ENCODE assay signal across 12 cellular contexts in the genomic region with DNA sequence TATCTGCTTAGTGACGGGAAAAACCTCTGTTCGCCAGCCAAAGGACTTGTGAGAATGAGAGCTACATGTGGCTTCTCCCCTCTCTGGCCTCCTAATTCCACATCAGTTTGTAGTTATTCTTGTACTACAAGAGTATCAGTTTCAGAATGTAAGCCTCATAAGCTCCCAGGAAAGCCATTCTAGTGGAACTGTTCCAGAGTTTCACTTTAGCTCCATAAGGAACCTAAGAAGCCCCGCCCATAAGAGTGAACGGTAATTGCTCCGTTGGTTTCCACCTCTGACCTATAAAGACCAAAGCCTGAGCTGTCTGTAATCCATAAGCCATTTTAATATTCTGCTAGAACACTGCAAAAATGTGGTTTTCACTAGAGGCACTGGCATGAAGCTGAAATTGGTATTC. TPM values are rescaled to one million over a fixed set of nuclear protein-coding genes. Genes with fewer than 3 reads are reported as not detected.
DNase-seq lines count a peak whose midpoint lies in the region; ATAC-seq and TF ChIP-seq lines count a peak whose summit lies in the region.
"Had no signal": no experiment of that assay in that cellular context is flagged by ENCODE, and none has a peak within 500 bp of the region (broad histone marks: within the 10 kb centered on the region; RNA-seq: fewer than 3 reads in every experiment).

No MANE protein-coding gene starts in this region.

- H3K9ac ChIP-seq in Loucy (ENCODE audit: low read depth, low read length, poor library complexity, severe bottlenecking): peak overlapping the region; percentile 43

- CTCF ChIA-PET in BJ (lab: Yijun Ruan, JAX): interaction anchor here (1.0 kb wide), 1 partner anchor 13 kb away, joined by 3 read pairs; no protein-coding TSS in a partner anchor

- H4K20me1 ChIP-seq in Loucy (ENCODE audit: insufficient read depth, low read length, poor library complexity, severe bottlenecking): peaks cover 16% of the 10 kb centered on the region

- H3K4me3 Mint-ChIP-seq in endothelial cell (ENCODE audit: unreplicated experiment): no peak overlapping the region
- no peak overlapping the region for H3K4me3 Mint-ChIP-seq in naive thymus-derived CD8-positive, alpha-beta T cell
- H3K4me3 Mint-ChIP-seq: H9 had no signal

- no peaks in the 10 kb centered on the region for H3K27me3 Mint-ChIP-seq in endothelial cell (ENCODE audit: unreplicated experiment)
- H3K27me3 Mint-ChIP-seq in naive thymus-derived CD8-positive, alpha-beta T cell: no peaks in the 10 kb centered on the region

- peak overlapping the region; percentile 71 for H3K27ac Mint-ChIP-seq in endothelial cell (ENCODE audit: unreplicated experiment)
- H3K27ac Mint-ChIP-seq in naive thymus-derived CD8-positive, alpha-beta T cell: peak overlapping the region in 6 of 10 donors; percentile 3 to 65 (median 15)

- H3K9me3 Mint-ChIP-seq in endothelial cell (ENCODE audit: unreplicated experiment): no peaks in the 10 kb centered on the region
- H3K9me3 Mint-ChIP-seq in naive thymus-derived CD8-positive, alpha-beta T cell: no peaks in the 10 kb centered on the region
- H3K9me3 Mint-ChIP-seq: H9 had no signal

- peaks cover 40% of the 10 kb centered on the region for H3K4me1 Mint-ChIP-seq in endothelial cell (ENCODE audit: unreplicated experiment)
- H3K4me1 Mint-ChIP-seq in naive thymus-derived CD8-positive, alpha-beta T cell: peaks cover 18 to 71% (median 53%) of the 10 kb centered on the region in 4 donors

- H3K27me3 ChIP-seq in BJ (ENCODE audit: control insufficient read depth, insufficient read depth, low read length) (no peaks in the 10 kb centered on the region), Loucy (ENCODE audit: insufficient read depth, low read length, poor library complexity, severe bottlenecking) (no peaks in the 10 kb centered on the region)

- DNase-seq in BJ (ENCODE audit: low read depth) (peak; percentile 26), endothelial cell (ENCODE audit: low spot score) (no peak), Kasumi-1 (lab: John Stamatoyannopoulos, UW) (no peak), amygdala (lab: John Stamatoyannopoulos, UW) (no peak), COLO668 (lab: John Stamatoyannopoulos, UW; ENCODE audit: unreplicated experiment) (no peak)
- no peak for DNase-seq in naive thymus-derived CD8-positive, alpha-beta T cell
- no peak for DNase-seq in activated CD4-positive, CD25-positive, alpha-beta regulatory T cell (lab: John Stamatoyannopoulos, UW)
- DNase-seq: activated effector memory CD4-positive, alpha-beta T cell treated with Interleukin-2 at 50 U/mL for 16 hours; GDM1; H9; islet precursor cell had no signal

- H3K4me3 ChIP-seq in BJ (ENCODE audit: low read depth, low read length) (peak overlapping the region; percentile 7; the same call in 1 of the 2 replicates), Loucy (ENCODE audit: low read length, poor library complexity, severe bottlenecking) (peak overlapping the region; percentile 36)

- H2AFZ ChIP-seq in Loucy (ENCODE audit: low read length): no peak overlapping the region

- peaks cover 86% of the 10 kb centered on the region for H3K79me2 ChIP-seq in Loucy (ENCODE audit: insufficient read depth, low read length)

- H3K9me3 ChIP-seq in Loucy (ENCODE audit: insufficient read depth, low read depth, low read length): no peaks in the 10 kb centered on the region

- TF ChIP-seq CTCF in BJ (IDR thresholded peaks at IDR 0.05; ENCODE audit: insufficient read depth, low read depth, low read length) (no peak), Loucy (conservative IDR thresholded peaks at IDR 0.05; ENCODE audit: low read length) (no peak), endothelial cell (IDR thresholded peaks at IDR 0.05; ENCODE audit: unreplicated experiment) (no peak)

- H3K36me3 Mint-ChIP-seq in endothelial cell (ENCODE audit: low read depth, unreplicated experiment): no peaks in the 10 kb centered on the region
- peaks cover 0 to 8% (median 0%) of the 10 kb centered on the region in 3 donors for H3K36me3 Mint-ChIP-seq in naive thymus-derived CD8-positive, alpha-beta T cell

- no peak for ATAC-seq in naive thymus-derived CD8-positive, alpha-beta T cell

- H3K4me1 ChIP-seq in Loucy (ENCODE audit: insufficient read depth, low read length, poor library complexity, severe bottlenecking): peaks cover 41% of the 10 kb centered on the region

- no peaks in the 10 kb centered on the region for H3K9me2 ChIP-seq in Loucy (replicated peaks; ENCODE audit: low read depth, low read length)

- H3F3A ChIP-seq in Loucy (ENCODE audit: low read depth): 0 out of 2 replicates have a peak, but pooled peaks cover 3% of the 10 kb centered on the region

- POLR2A ChIA-PET in BJ (lab: Charles Lee): interaction anchor here (0.5 kb wide), 1 partner anchor 61 kb away, joined by 8 read pairs; no protein-coding TSS in a partner anchor
- POLR2A ChIA-PET in naive thymus-derived CD8-positive, alpha-beta T cell (lab: Charles Lee): interaction anchor here (0.6 to 1.1 kb wide), 2 partner anchors 63 to 115 kb away, joined by 3 read pairs; no protein-coding TSS in a partner anchor

- H3K4me2 ChIP-seq in Loucy (ENCODE audit: low read depth, low read length, poor library complexity, severe bottlenecking): peak overlapping the region; percentile 60

- H3K36me3 ChIP-seq in BJ (ENCODE audit: control insufficient read depth, insufficient read depth, low read length) (no peaks in the 10 kb centered on the region), Loucy (ENCODE audit: insufficient read depth, low read length) (no peaks in the 10 kb centered on the region)

RNA-seq across cellular contexts. Expression of a gene that starts 53.0 kb away (rescaled TPM):
- 5.3 and 7.3 TPM in 2 replicates for polyA plus RNA-seq in BJ (2011; rRNA removed)
- 19.1 and 19.3 TPM in 2 replicates for polyA minus RNA-seq in BJ (2011; rRNA and poly(A)+ RNA removed)
- total RNA-seq in endothelial cell (ENCODE audit: unreplicated experiment): 29.4 TPM
- total RNA-seq in naive thymus-derived CD8-positive, alpha-beta T cell: 10 to 100 TPM; 63.4 to 69.2 TPM
- polyA plus RNA-seq in naive thymus-derived CD8-positive, alpha-beta T cell: 10 to 100 TPM; 14.1 to 16.2 (median 15.2) TPM
